Comparison of ENCODE assay signal across 10 cellular contexts in the genomic region with DNA sequence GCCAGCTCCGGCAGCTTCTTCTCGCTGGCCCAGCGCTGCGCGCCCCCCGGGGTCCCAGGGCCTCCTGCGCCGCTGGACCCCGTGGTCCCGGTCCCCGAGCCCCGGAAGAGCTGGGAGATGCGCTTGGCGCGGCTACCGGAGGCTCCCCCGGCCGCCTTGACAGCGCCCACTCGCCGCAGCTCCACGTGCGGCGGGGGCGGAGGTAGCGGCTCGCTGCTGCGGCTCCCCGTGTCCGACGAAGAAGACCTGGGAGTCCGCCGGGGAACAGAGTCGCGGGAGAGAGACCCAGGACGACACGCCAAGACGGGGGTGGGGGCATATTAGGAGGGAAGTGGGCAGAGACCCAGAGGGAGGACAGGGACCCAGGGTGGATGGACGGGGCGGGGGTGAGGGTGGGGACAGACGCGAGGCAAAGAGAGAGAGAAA. TPM values are rescaled to one million over a fixed set of nuclear protein-coding genes. Genes with fewer than 3 reads are reported as not detected.
DNase-seq lines count a peak whose midpoint lies in the region; ATAC-seq and TF ChIP-seq lines count a peak whose summit lies in the region.
"Had no signal": no experiment of that assay in that cellular context is flagged by ENCODE, and none has a peak within 500 bp of the region (broad histone marks: within the 10 kb centered on the region; RNA-seq: fewer than 3 reads in every experiment).

No MANE protein-coding gene starts in this region.

- H3K27ac ChIP-seq in ascending aorta (peak overlapping the region in 1 of 2 donors; percentile 24), substantia nigra (ENCODE audit: low read depth, low read length, poor library complexity, severe bottlenecking) (peak overlapping the region; percentile 49)

- TF ChIP-seq CTCF in ascending aorta (IDR thresholded peaks at IDR 0.05), result no peak

- no peaks in the 10 kb centered on the region for H3K36me3 Mint-ChIP-seq in immature natural killer cell
- H3K36me3 Mint-ChIP-seq in activated CD8-positive, alpha-beta memory T cell treated with anti-CD3 and anti-CD28 coated beads, Interleukin-2, amount 10 ng/mL, durations not matched to agents 7 days and 5 days, result no peaks in the 10 kb centered on the region
- H3K36me3 Mint-ChIP-seq: activated naive CD4-positive, alpha-beta T cell treated with anti-CD3 and anti-CD28 coated beads, Interleukin-2, amount 50 U/mL, for 24 hours had no signal

- peak overlapping the region; percentile 55 to 77 for H3K4me3 ChIP-seq in ascending aorta

- DNase-seq in DMS 273 (lab: John Stamatoyannopoulos, UW; ENCODE audit: unreplicated experiment), result peak; percentile 65
- DNase-seq in DMS 273 treated with DMSO at 0.1 percent for 48 hours (lab: John Stamatoyannopoulos, UW), result no peak
- no peak for DNase-seq in ascending aorta (ENCODE audit: low spot score in 2 of 2)
- DNase-seq in immature natural killer cell, result no peak
- DNase-seq in substantia nigra (lab: John Stamatoyannopoulos, UW), result peak in 1 of 49 donors; percentile 71
- no peak for DNase-seq in mesenteric fat pad (ENCODE audit: low spot score)
- no peak for DNase-seq in activated CD8-positive, alpha-beta memory T cell treated with anti-CD3 and anti-CD28 coated beads, Interleukin-2, amount 10 ng/mL, durations not matched to agents 7 days and 5 days
- DNase-seq in foreskin melanocyte, result no peak

- intact Hi-C loops in ascending aorta (cut with DNase I), result loop anchor here (2.0 to 5.0 kb wide), 3 partner anchors 19 to 92 kb away; a partner anchor contains a TSS

- H3K9me3 ChIP-seq in ascending aorta, result no peaks in the 10 kb centered on the region

- no peaks in the 10 kb centered on the region for H3K9me3 Mint-ChIP-seq in immature natural killer cell
- H3K9me3 Mint-ChIP-seq in activated CD8-positive, alpha-beta memory T cell treated with anti-CD3 and anti-CD28 coated beads, Interleukin-2, amount 10 ng/mL, durations not matched to agents 7 days and 5 days (ENCODE audit: low read depth), result no peaks in the 10 kb centered on the region
- H3K9me3 Mint-ChIP-seq: activated naive CD4-positive, alpha-beta T cell treated with anti-CD3 and anti-CD28 coated beads, Interleukin-2, amount 50 U/mL, for 24 hours had no signal

- H3K27ac Mint-ChIP-seq in immature natural killer cell, result no peak overlapping the region
- H3K27ac Mint-ChIP-seq in activated CD8-positive, alpha-beta memory T cell treated with anti-CD3 and anti-CD28 coated beads, Interleukin-2, amount 10 ng/mL, durations not matched to agents 7 days and 5 days, result no peak overlapping the region
- H3K27ac Mint-ChIP-seq: activated naive CD4-positive, alpha-beta T cell treated with anti-CD3 and anti-CD28 coated beads, Interleukin-2, amount 50 U/mL, for 24 hours had no signal

- CTCF ChIA-PET in activated CD8-positive, alpha-beta memory T cell treated with anti-CD3 and anti-CD28 coated beads, Interleukin-2, amount 10 ng/mL, durations not matched to agents 7 days and 5 days (lab: Charles Lee), result interaction anchor here (0.7 to 4.3 kb wide), 14 partner anchors 8 to 358 kb away, joined by 3 to 42 read pairs (median 6); a partner anchor contains a TSS

- H3K4me1 Mint-ChIP-seq in immature natural killer cell, result peaks cover 13 to 15% of the 10 kb centered on the region in 2 donors
- H3K4me1 Mint-ChIP-seq in activated CD8-positive, alpha-beta memory T cell treated with anti-CD3 and anti-CD28 coated beads, Interleukin-2, amount 10 ng/mL, durations not matched to agents 7 days and 5 days, result peaks cover 14% of the 10 kb centered on the region

- H3K36me3 ChIP-seq in ascending aorta, result no peaks in the 10 kb centered on the region

- H3K4me3 Mint-ChIP-seq in immature natural killer cell, result peak overlapping the region in 4 of 5 donors; percentile 4 to 53 (median 48)
- H3K4me3 Mint-ChIP-seq in activated CD8-positive, alpha-beta memory T cell treated with anti-CD3 and anti-CD28 coated beads, Interleukin-2, amount 10 ng/mL, durations not matched to agents 7 days and 5 days, result no peak overlapping the region

- ATAC-seq in activated CD8-positive, alpha-beta memory T cell treated with anti-CD3 and anti-CD28 coated beads, Interleukin-2, amount 10 ng/mL, durations not matched to agents 7 days and 5 days, result no peak

- peaks cover 0 to 8% (median 7%) of the 10 kb centered on the region in 3 donors for H3K27me3 Mint-ChIP-seq in immature natural killer cell (ENCODE audit: low read depth in 3 of 3)
- peaks cover 17% of the 10 kb centered on the region for H3K27me3 Mint-ChIP-seq in activated CD8-positive, alpha-beta memory T cell treated with anti-CD3 and anti-CD28 coated beads, Interleukin-2, amount 10 ng/mL, durations not matched to agents 7 days and 5 days

- H3K27me3 ChIP-seq in ascending aorta, result no peaks in the 10 kb centered on the region

- H3K4me1 ChIP-seq in ascending aorta, result peaks cover 5 to 9% of the 10 kb centered on the region in 2 donors

RNA-seq across cellular contexts. Expression of a gene that starts 1.0 kb away (rescaled TPM):
- total RNA-seq in ascending aorta, result 85.9 TPM
- under 1 TPM in 1 of 3 donors, not detected in 2; 0.10 TPM for polyA plus RNA-seq in immature natural killer cell
- total RNA-seq in mesenteric fat pad, result 34.5 TPM
- not detected for total RNA-seq in activated CD8-positive, alpha-beta memory T cell treated with anti-CD3 and anti-CD28 coated beads, Interleukin-2, amount 10 ng/mL, durations not matched to agents 7 days and 5 days

RNA-seq across cellular contexts. Expression of a gene that starts 7.3 kb away (rescaled TPM):
- not detected for total RNA-seq in ascending aorta
- polyA plus RNA-seq in immature natural killer cell, result not detected
- total RNA-seq in mesenteric fat pad, result 2.0 TPM
- total RNA-seq in activated CD8-positive, alpha-beta memory T cell treated with anti-CD3 and anti-CD28 coated beads, Interleukin-2, amount 10 ng/mL, durations not matched to agents 7 days and 5 days, result not detected
- total RNA-seq: A172 had no signal

RNA-seq across cellular contexts. Expression of a gene that starts 13.0 kb away (rescaled TPM):
- total RNA-seq in ascending aorta (3.8 TPM), mesenteric fat pad (5.7 TPM)
- not detected for polyA plus RNA-seq in immature natural killer cell
- under 1 TPM; 0.06 to 0.09 TPM for total RNA-seq in activated CD8-positive, alpha-beta memory T cell treated with anti-CD3 and anti-CD28 coated beads, Interleukin-2, amount 10 ng/mL, durations not matched to agents 7 days and 5 days

RNA-seq across cellular contexts. Expression of a gene that starts 15.9 kb away (rescaled TPM):
- not detected for total RNA-seq in ascending aorta
- polyA plus RNA-seq in immature natural killer cell, result not detected
- not detected for total RNA-seq in mesenteric fat pad
- total RNA-seq in activated CD8-positive, alpha-beta memory T cell treated with anti-CD3 and anti-CD28 coated beads, Interleukin-2, amount 10 ng/mL, durations not matched to agents 7 days and 5 days, result not detected
- total RNA-seq: A172 had no signal

RNA-seq across cellular contexts. Expression of a gene that starts 19.9 kb away (rescaled TPM):
- 0.32 TPM for total RNA-seq in ascending aorta
- 1 to 10 TPM in 1 of 3 donors, under 1 TPM in 1, not detected in 1; 0.17 to 1.1 TPM for polyA plus RNA-seq in immature natural killer cell
- 0.58 TPM for total RNA-seq in mesenteric fat pad
- 1 to 10 TPM; 1.0 to 1.1 TPM for total RNA-seq in activated CD8-positive, alpha-beta memory T cell treated with anti-CD3 and anti-CD28 coated beads, Interleukin-2, amount 10 ng/mL, durations not matched to agents 7 days and 5 days

Comparison
In these comparisons a context has a peak if more than half of its experiments do, and no peak if none do; other contexts are left out.
1. RNA of a gene that starts 1.0 kb away (total RNA-seq): 85.9 TPM in ascending aorta (single experiment) and 34.5 TPM in mesenteric fat pad (single experiment); not detected in activated CD8-positive, alpha-beta memory T cell treated with anti-CD3 and anti-CD28 coated beads, Interleukin-2, amount 10 ng/mL, durations not matched to agents 7 days and 5 days; every median in the first group is over 10 times any median in the second.